ENCODE assay signal across 9 cellular contexts in genomic region chr3:44762690-44763089, GRCh38. TPM values are rescaled to one million over a fixed set of nuclear protein-coding genes. Genes with fewer than 3 reads are reported as not detected.
A peak's percentile ranks its signal among the peaks of the same experiment; 100 is the strongest.
DNase-seq lines count a peak whose midpoint lies in the region; ATAC-seq and TF ChIP-seq lines count a peak whose summit lies in the region.
"Had no signal": no experiment of that assay in that cellular context is flagged by ENCODE, and none has a peak within 500 bp of the region (broad histone marks: within the 10 kb centered on the region; RNA-seq: fewer than 3 reads in every experiment).

No MANE protein-coding gene starts in this region.

- no peak for TF ChIP-seq POLR2A in esophagus squamous epithelium (IDR thresholded peaks at IDR 0.05)
- no peak for TF ChIP-seq POLR2A in GM18505 (IDR thresholded peaks at IDR 0.05; ENCODE audit: borderline replicate concordance, extremely low read depth, insufficient read depth, insufficient read length)

- peak overlapping the region; percentile 93 for H3K27ac Mint-ChIP-seq in activated CD8-positive, alpha-beta memory T cell treated with anti-CD3 and anti-CD28 coated beads, Interleukin-2, amount 10 ng/mL, durations not matched to agents 7 days and 5 days

- WGBS in esophagus squamous epithelium, 2 donors: 37 to 45% methylated on average over 5 of the region's 5 CpGs
- 22 to 32% methylated on average over 5 of the region's 5 CpGs for WGBS in aorta, 2 donors

- H3K27me3 ChIP-seq in SJSA1 (replicated peaks) (no peaks in the 10 kb centered on the region), esophagus squamous epithelium (no peaks in the 10 kb centered on the region), aorta (ENCODE audit: control insufficient read depth in 1 of 2, insufficient read depth in 2 of 2, low read length in 1 of 2) (no peaks in the 10 kb centered on the region)

- TF ChIP-seq CTCF in esophagus squamous epithelium (IDR thresholded peaks at IDR 0.05): no peak

- H3K4me3 ChIP-seq in SJSA1: peak overlapping the region; percentile 69
- peak overlapping the region in 3 of 4 donors; percentile 84 to 89 (median 88) for H3K4me3 ChIP-seq in esophagus squamous epithelium
- peak overlapping the region; percentile 70 for H3K4me3 ChIP-seq in skeletal muscle cell (ENCODE audit: low read depth, low read length)
- H3K4me3 ChIP-seq in aorta (ENCODE audit: low read length in 2 of 2): no peak overlapping the region

- H3K4me1 Mint-ChIP-seq in activated CD8-positive, alpha-beta memory T cell treated with anti-CD3 and anti-CD28 coated beads, Interleukin-2, amount 10 ng/mL, durations not matched to agents 7 days and 5 days: peaks cover 28% of the 10 kb centered on the region

- peaks cover 2% of the 10 kb centered on the region; the same call in 1 of the 2 replicates for H3K9me3 ChIP-seq in SJSA1 (replicated peaks)
- H3K9me3 ChIP-seq in esophagus squamous epithelium: peaks cover 0 to 18% (median 5%) of the 10 kb centered on the region in 3 donors
- no peaks in the 10 kb centered on the region for H3K9me3 ChIP-seq in aorta (ENCODE audit: control insufficient read depth, low read length)

- H3K36me3 ChIP-seq in SJSA1: peaks cover 53% of the 10 kb centered on the region
- peaks cover 0 to 18% (median 0%) of the 10 kb centered on the region in 3 donors for H3K36me3 ChIP-seq in esophagus squamous epithelium
- H3K36me3 ChIP-seq in aorta (ENCODE audit: control insufficient read depth in 1 of 2, insufficient read depth in 2 of 2, low read length in 1 of 2): no peaks in the 10 kb centered on the region

- H3K4me3 Mint-ChIP-seq in activated CD8-positive, alpha-beta memory T cell treated with anti-CD3 and anti-CD28 coated beads, Interleukin-2, amount 10 ng/mL, durations not matched to agents 7 days and 5 days: peak overlapping the region; percentile 89

- CTCF ChIA-PET in activated CD8-positive, alpha-beta memory T cell treated with anti-CD3 and anti-CD28 coated beads, Interleukin-2, amount 10 ng/mL, durations not matched to agents 7 days and 5 days (lab: Charles Lee): interaction anchor here (0.8 to 1.1 kb wide), 2 partner anchors 48 to 214 kb away, joined by 3 read pairs; partner anchors contain the start of genes EXOSC7 and ZDHHC3

- peaks cover 20% of the 10 kb centered on the region for H3K9me3 Mint-ChIP-seq in activated CD8-positive, alpha-beta memory T cell treated with anti-CD3 and anti-CD28 coated beads, Interleukin-2, amount 10 ng/mL, durations not matched to agents 7 days and 5 days (ENCODE audit: low read depth)

- ATAC-seq in activated CD8-positive, alpha-beta memory T cell treated with anti-CD3 and anti-CD28 coated beads, Interleukin-2, amount 10 ng/mL, durations not matched to agents 7 days and 5 days: no peak
- no peak for ATAC-seq in GM18505 (IDR thresholded peaks at IDR 0.05; ENCODE audit: unreplicated experiment)
- ATAC-seq in aorta (ENCODE audit: low FRiP score): no peak
- ATAC-seq in HG02571 (IDR thresholded peaks at IDR 0.05; ENCODE audit: unreplicated experiment): no peak

- peaks cover 9% of the 10 kb centered on the region; the same call in 1 of the 2 replicates for H3K4me1 ChIP-seq in SJSA1 (replicated peaks)
- peaks cover 6 to 25% (median 17%) of the 10 kb centered on the region in 3 donors for H3K4me1 ChIP-seq in esophagus squamous epithelium
- H3K4me1 ChIP-seq in aorta (ENCODE audit: control insufficient read depth in 1 of 2, insufficient read depth in 2 of 2, low read length in 2 of 2): no peaks in the 10 kb centered on the region

- DNase-seq in activated CD8-positive, alpha-beta memory T cell treated with anti-CD3 and anti-CD28 coated beads, Interleukin-2, amount 10 ng/mL, durations not matched to agents 7 days and 5 days: no peak
- no peak for DNase-seq in activated CD8-positive, alpha-beta memory T cell treated with anti-CD3 and anti-CD28 coated beads, Interleukin-2, amount 50 U/mL, for 4 hours
- DNase-seq in SJSA1 (ENCODE audit: low read depth in 1 of 2, low spot score in 2 of 2) (no peak), esophagus squamous epithelium (lab: John Stamatoyannopoulos, UW) (no peak), skeletal muscle cell (ENCODE audit: low read depth) (no peak), aorta (no peak)
- DNase-seq: activated effector memory CD4-positive, alpha-beta T cell treated with anti-CD3 and anti-CD28 coated beads, Interleukin-2, amount 50 U/mL, for 16 hours had no signal

- H3K27ac ChIP-seq in SJSA1 (peak overlapping the region; percentile 68), esophagus squamous epithelium (no peak overlapping the region), aorta (ENCODE audit: low read depth in 1 of 2, low read length in 2 of 2) (no peak overlapping the region)

- intact Hi-C loops in esophagus squamous epithelium (cut with DNase I): no loop called here
- intact Hi-C loops in aorta (cut with DNase I): loop anchor here (5.0 to 10.0 kb wide), 5 partner anchors 50 to 225 kb away; partner anchors contain the start of genes ZNF35 (in 1 of the 2) and ZNF502 (in 1 of the 2)

- peaks cover 75% of the 10 kb centered on the region for H3K36me3 Mint-ChIP-seq in activated CD8-positive, alpha-beta memory T cell treated with anti-CD3 and anti-CD28 coated beads, Interleukin-2, amount 10 ng/mL, durations not matched to agents 7 days and 5 days

- H3K27me3 Mint-ChIP-seq in activated CD8-positive, alpha-beta memory T cell treated with anti-CD3 and anti-CD28 coated beads, Interleukin-2, amount 10 ng/mL, durations not matched to agents 7 days and 5 days: no peaks in the 10 kb centered on the region

RNA-seq across cellular contexts. Expression of gene KIF15, which starts 1.1 kb away (rescaled TPM):
- 10 to 100 TPM; 48.7 to 60.6 TPM for total RNA-seq in activated CD8-positive, alpha-beta memory T cell treated with anti-CD3 and anti-CD28 coated beads, Interleukin-2, amount 10 ng/mL, durations not matched to agents 7 days and 5 days
- total RNA-seq in SJSA1 (2014; rRNA removed; shearing (Covaris generic)): 26.1 and 28.9 TPM in 2 replicates
- 1 to 10 TPM; 3.2 to 9.1 (median 4.9) TPM for total RNA-seq in esophagus squamous epithelium
- under 1 TPM; 0.49 to 0.93 TPM for total RNA-seq in aorta
- polyA plus RNA-seq in aorta: 1 to 10 TPM in 1 of 2 donors, under 1 TPM in 1; 0.92 to 2.1 TPM

RNA-seq across cellular contexts. Expression of gene KIAA1143, which starts 1.3 kb away (rescaled TPM):
- total RNA-seq in activated CD8-positive, alpha-beta memory T cell treated with anti-CD3 and anti-CD28 coated beads, Interleukin-2, amount 10 ng/mL, durations not matched to agents 7 days and 5 days: 10 to 100 TPM; 22.3 to 32.8 TPM
- 16.2 and 21.7 TPM in 2 replicates for total RNA-seq in SJSA1 (2014; rRNA removed; shearing (Covaris generic))
- total RNA-seq in esophagus squamous epithelium (10 to 100 TPM in 3 of 4 donors, 1 to 10 TPM in 1; 7.5 to 24.4 (median 16.2) TPM), aorta (10 to 100 TPM; 21.3 to 33.0 TPM)
- polyA plus RNA-seq in aorta: 10 to 100 TPM; 10.3 to 12.5 TPM

RNA-seq across cellular contexts. Expression of gene ZNF501, which starts 33.3 kb away (rescaled TPM):
- 1 to 10 TPM; 1.1 to 2.5 TPM for total RNA-seq in activated CD8-positive, alpha-beta memory T cell treated with anti-CD3 and anti-CD28 coated beads, Interleukin-2, amount 10 ng/mL, durations not matched to agents 7 days and 5 days
- total RNA-seq in SJSA1 (2014; rRNA removed; shearing (Covaris generic)): 0.53 and 4.4 TPM in 2 replicates
- 1 to 10 TPM in 1 of 4 donors, under 1 TPM in 3; 0.72 to 6.5 (median 0.82) TPM for total RNA-seq in esophagus squamous epithelium
- 1 to 10 TPM; 4.6 to 7.3 TPM for total RNA-seq in aorta
- 1 to 10 TPM; 3.5 to 7.4 TPM for polyA plus RNA-seq in aorta

RNA-seq across cellular contexts. Expression of gene ZNF502, which starts 50.2 kb away (rescaled TPM):
- total RNA-seq in activated CD8-positive, alpha-beta memory T cell treated with anti-CD3 and anti-CD28 coated beads, Interleukin-2, amount 10 ng/mL, durations not matched to agents 7 days and 5 days: 1 to 10 TPM; 1.1 to 1.3 TPM
- 0.79 TPM in 1 of 2 replicates, not detected in the other for total RNA-seq in SJSA1 (2014; rRNA removed; shearing (Covaris generic))
- total RNA-seq in esophagus squamous epithelium (1 to 10 TPM; 1.7 to 7.2 (median 2.6) TPM), aorta (1 to 10 TPM; 5.1 to 5.9 TPM)
- 1 to 10 TPM; 2.5 to 5.4 TPM for polyA plus RNA-seq in aorta

Comparison
In these comparisons a context has a peak if more than half of its experiments do, and no peak if none do; other contexts are left out.
1. H3K4me3 ChIP-seq: peak in SJSA1 (single experiment), esophagus squamous epithelium (3 of 4) and skeletal muscle cell (single experiment); none in aorta (0 of 2).